In genomic region chr2:216365518-216365917, GRCh38 we compare ENCODE assay signal across 24 cellular contexts.
"Had no signal": no experiment of that assay in that cellular context is flagged by ENCODE, and none has a peak within 500 bp of the region (broad histone marks: within the 10 kb centered on the region; RNA-seq: fewer than 3 reads in every experiment).

No MANE protein-coding gene starts in this region.

- H3K9me3 ChIP-seq: esophagus muscularis mucosa, gastrocnemius medialis had no signal

- DNase-seq: activated CD4-positive, alpha-beta T cell treated with anti-CD3 and anti-CD28 coated beads for 48 hours; activated CD4-positive, alpha-beta T cell treated with anti-CD3 and anti-CD28 coated beads, Interleukin-2, amount 50 U/mL, for 1 hour; activated CD4-positive, alpha-beta T cell treated with anti-CD3 and anti-CD28 coated beads, Interleukin-2, amount 50 U/mL, for 48 hours; activated CD4-positive, CD25-positive, alpha-beta regulatory T cell; activated CD4-positive, CD25-positive, alpha-beta regulatory T cell treated with anti-CD3 and anti-CD28 coated beads, Interleukin-2, amount 50 U/mL, for 72 hours; activated CD8-positive, alpha-beta memory T cell treated with anti-CD3 and anti-CD28 coated beads for 24 hours; activated CD8-positive, alpha-beta T cell treated with anti-CD3 and anti-CD28 coated beads for 36 hours; activated effector memory CD4-positive, alpha-beta T cell treated with Interleukin-2 at 50 U/mL for 16 hours; activated naive CD4-positive, alpha-beta T cell treated with anti-CD3 and anti-CD28 coated beads, Interleukin-2, amount 50 U/mL, for 16 hours; activated T-cell treated with anti-CD3 and anti-CD28 coated beads, Interleukin-2, amount 50 U/mL, for 4 hours; amniotic stem cell; anterior cingulate cortex; cortex of kidney; dermis blood vessel endothelial cell; effector CD4-positive, alpha-beta T cell; effector memory CD8-positive, alpha-beta T cell; erythroblast; foreskin keratinocyte; gastrocnemius medialis; T-helper 1 cell; T-helper 17 cell; T1000 had no signal

- ATAC-seq: activated CD8-positive, alpha-beta T cell treated with anti-CD3 and anti-CD28 coated beads for 36 hours; activated T-cell treated with anti-CD3 and anti-CD28 coated beads, Interleukin-2, amount 50 U/mL, for 4 hours; activated T-helper 17 cell treated with anti-CD3 and anti-CD28 coated beads, Interleukin-2, amount 50 U/mL, for 72 hours; effector memory CD8-positive, alpha-beta T cell; foreskin keratinocyte; gastrocnemius medialis; T-helper 17 cell had no signal

- H3K27ac ChIP-seq: esophagus muscularis mucosa, foreskin keratinocyte, gastrocnemius medialis had no signal

- H3K27me3 ChIP-seq: foreskin keratinocyte had no signal

- H3K4me1 ChIP-seq: esophagus muscularis mucosa, gastrocnemius medialis had no signal

- H3K36me3 ChIP-seq: esophagus muscularis mucosa, gastrocnemius medialis had no signal

- H3K4me3 ChIP-seq: esophagus muscularis mucosa, gastrocnemius medialis had no signal
